1 cellular context compared by ENCODE assay signal in the genomic region with DNA sequence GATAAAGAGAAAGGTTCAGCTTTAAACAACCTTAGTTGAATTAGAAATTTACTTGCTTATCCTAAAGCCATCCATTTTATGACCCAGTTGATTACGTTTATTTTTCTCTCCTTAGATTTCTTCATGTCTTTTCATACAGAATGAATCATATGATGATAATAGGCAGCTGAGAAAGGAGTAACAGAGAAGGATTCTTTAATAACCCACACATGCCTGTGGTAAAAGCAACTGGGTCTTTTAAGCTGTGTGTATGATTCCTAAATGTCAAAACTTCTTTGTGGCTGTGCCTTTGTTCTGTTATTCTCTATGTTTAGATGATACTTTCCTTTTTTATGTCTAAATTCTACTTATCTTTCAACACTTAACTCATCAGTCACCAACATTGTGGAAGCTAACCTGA.
TF ChIP-seq lines count a peak whose summit lies in the region.

No MANE protein-coding gene starts in this region.

TF ChIP-seq in SK-N-SH, 30 proteins besides CTCF, POLR2A, EP300 and RAD21 (continued from another document):
- TF ChIP-seq, protein P1, sequence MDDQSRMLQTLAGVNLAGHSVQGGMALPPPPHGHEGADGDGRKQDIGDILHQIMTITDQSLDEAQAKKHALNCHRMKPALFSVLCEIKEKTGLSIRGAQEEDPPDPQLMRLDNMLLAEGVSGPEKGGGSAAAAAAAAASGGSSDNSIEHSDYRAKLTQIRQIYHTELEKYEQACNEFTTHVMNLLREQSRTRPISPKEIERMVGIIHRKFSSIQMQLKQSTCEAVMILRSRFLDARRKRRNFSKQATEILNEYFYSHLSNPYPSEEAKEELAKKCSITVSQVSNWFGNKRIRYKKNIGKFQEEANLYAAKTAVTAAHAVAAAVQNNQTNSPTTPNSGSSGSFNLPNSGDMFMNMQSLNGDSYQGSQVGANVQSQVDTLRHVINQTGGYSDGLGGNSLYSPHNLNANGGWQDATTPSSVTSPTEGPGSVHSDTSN (IDR thresholded peaks at IDR 0.05) = peak; percentile 8; the same call in 1 of the 2 replicates
- TF ChIP-seq MEF2A (IDR thresholded peaks at IDR 0.05; ENCODE audit: borderline replicate concordance, low read depth) (no peak), YY1 (IDR thresholded peaks at IDR 0.05; ENCODE audit: low read depth) (no peak), RFX5 (IDR thresholded peaks at IDR 0.05; ENCODE audit: low read length) (no peak)
